Comparison of ENCODE assay signal across 1 cellular context in genomic region chr7:22662031-22662430, GRCh38.
TF ChIP-seq lines count a peak whose summit lies in the region.

No MANE protein-coding gene starts in this region.

TF ChIP-seq in SK-N-SH, 30 proteins besides CTCF, POLR2A, EP300 and RAD21 (continued from another document):
- TF ChIP-seq PBX3 (IDR thresholded peaks at IDR 0.05), result no peak
- TF ChIP-seq FOSL2 (IDR thresholded peaks at IDR 0.05; ENCODE audit: borderline replicate concordance, low read depth), result no peak
TF ChIP-seq in SK-N-SH: peak in this region for 0.
